Comparison of ENCODE assay signal across 1 cellular context in genomic region chr22:42520663-42521546, GRCh38.
TF ChIP-seq lines count a peak whose summit lies in the region.

No MANE protein-coding gene starts in this region.

TF ChIP-seq in HepG2, 621 proteins besides CTCF, POLR2A, EP300 and RAD21 (continued from another document and continues in another):
- TF ChIP-seq HNF1A (IDR thresholded peaks at IDR 0.05; ENCODE audit: low read depth) (0 out of 2 replicates have a peak, but pooled peaks have one; percentile 20), HNF1A (CRISPR knock-in tag; IDR thresholded peaks at IDR 0.05; ENCODE audit: borderline replicate concordance) (no peak; the same call in 1 of the 2 replicates), MIER2 (CRISPR knock-in tag; IDR thresholded peaks at IDR 0.05) (peak; percentile 17; the same call in 1 of the 2 replicates), PAF1 (CRISPR knock-in tag; IDR thresholded peaks at IDR 0.05) (no peak), POGK (CRISPR knock-in tag; conservative IDR thresholded peaks at IDR 0.05) (no peak), ZNF879 (CRISPR knock-in tag; IDR thresholded peaks at IDR 0.05) (0 out of 2 replicates have a peak, but pooled peaks have one; percentile 37), SIX1 (CRISPR knock-in tag; IDR thresholded peaks at IDR 0.05; ENCODE audit: borderline replicate concordance) (peak; percentile 67; the same call in 1 of the 2 replicates), RXRB (CRISPR knock-in tag; IDR thresholded peaks at IDR 0.05; ENCODE audit: borderline replicate concordance) (peak; percentile 75), U2AF2 (IDR thresholded peaks at IDR 0.05; ENCODE audit: low read depth, low read length) (no peak), HDAC2 (CRISPR knock-in tag; IDR thresholded peaks at IDR 0.05) (peak; percentile 18; the same call in 1 of the 2 replicates), THRA (CRISPR knock-in tag; IDR thresholded peaks at IDR 0.05; ENCODE audit: borderline replicate concordance) (peak; percentile 59; the same call in 1 of the 2 replicates), ZNF572 (CRISPR knock-in tag; IDR thresholded peaks at IDR 0.05) (no peak), TAF1 (CRISPR knock-in tag; IDR thresholded peaks at IDR 0.05) (peak; percentile 56; the same call in 1 of the 2 replicates), CREB3 (CRISPR knock-in tag; IDR thresholded peaks at IDR 0.05) (no peak), ZNF619 (CRISPR knock-in tag; IDR thresholded peaks at IDR 0.05) (no peak), ZSCAN9 (CRISPR knock-in tag; IDR thresholded peaks at IDR 0.05; ENCODE audit: borderline replicate concordance) (no peak), SMAD3 (CRISPR knock-in tag; IDR thresholded peaks at IDR 0.05) (0 out of 2 replicates have a peak, but pooled peaks have one; percentile 28), ZFP91 (CRISPR knock-in tag; IDR thresholded peaks at IDR 0.05; ENCODE audit: borderline replicate concordance) (0 out of 2 replicates have a peak, but pooled peaks have one; percentile 15), ZNF670 (CRISPR knock-in tag; IDR thresholded peaks at IDR 0.05; ENCODE audit: borderline replicate concordance) (0 out of 2 replicates have a peak, but pooled peaks have one; percentile 45), SIX4 (CRISPR knock-in tag; IDR thresholded peaks at IDR 0.05) (peak; percentile 70), ZNF761 (CRISPR knock-in tag; conservative IDR thresholded peaks at IDR 0.05) (no peak), SMARCC2 (IDR thresholded peaks at IDR 0.05) (no peak), NFE2 (CRISPR knock-in tag; IDR thresholded peaks at IDR 0.05) (no peak), HMGXB3 (CRISPR knock-in tag; IDR thresholded peaks at IDR 0.05; ENCODE audit: borderline replicate concordance) (no peak; the same call in 1 of the 2 replicates), FLYWCH1 (CRISPR knock-in tag; IDR thresholded peaks at IDR 0.05) (no peak), NR2F1 (CRISPR knock-in tag; IDR thresholded peaks at IDR 0.05) (peak in 1 of 2 experiments; percentile 40; a peak in 3 of 4 replicates), NR2F6 (IDR thresholded peaks at IDR 0.05) (peak; percentile 87), NR2F6 (CRISPR knock-in tag; IDR thresholded peaks at IDR 0.05) (peak; percentile 87), ZNF614 (CRISPR knock-in tag; IDR thresholded peaks at IDR 0.05; ENCODE audit: borderline replicate concordance) (no peak), ZNF318 (CRISPR knock-in tag; IDR thresholded peaks at IDR 0.05) (no peak), SRSF9 (IDR thresholded peaks at IDR 0.05; ENCODE audit: borderline replicate concordance, insufficient read depth, low read depth, low read length, poor library complexity, severe bottlenecking) (no peak)
